Comparison of ENCODE assay signal across 35 cellular contexts in the genomic region with DNA sequence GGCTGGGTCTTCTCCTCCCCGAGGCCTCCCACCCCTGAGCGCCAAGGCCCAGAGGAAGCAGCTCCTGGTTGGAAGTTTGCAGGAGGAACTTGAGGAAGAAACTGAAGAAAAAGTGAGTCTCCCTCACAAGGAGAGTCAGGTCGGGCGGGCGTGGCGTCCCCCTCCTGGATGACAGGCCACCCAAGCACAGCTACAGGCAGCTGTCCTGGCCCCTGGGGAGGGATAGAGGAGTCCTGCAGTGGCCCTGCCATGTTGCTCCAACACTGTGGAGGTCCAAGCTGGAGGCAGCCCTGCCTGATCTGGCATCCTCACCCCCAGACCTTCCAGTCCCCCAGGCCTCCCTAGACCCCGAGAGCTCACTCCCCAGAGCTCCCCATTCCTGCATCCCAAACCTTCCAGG.
"Had no signal": no experiment of that assay in that cellular context is flagged by ENCODE, and none has a peak within 500 bp of the region (broad histone marks: within the 10 kb centered on the region; RNA-seq: fewer than 3 reads in every experiment).

No MANE protein-coding gene starts in this region.

- H3K9me3 ChIP-seq: Peyer's patch had no signal

- H3K27ac ChIP-seq: brain microvascular endothelial cell, cardiac muscle cell, KMS-11, Peyer's patch, VCaP had no signal

- H3K36me3 ChIP-seq: brain microvascular endothelial cell, cardiac muscle cell, Peyer's patch had no signal

- H3K4me1 ChIP-seq: Peyer's patch had no signal

- H3K27me3 ChIP-seq: brain microvascular endothelial cell, cardiac muscle cell, Peyer's patch had no signal

- H3K4me3 ChIP-seq: cardiac muscle cell, Peyer's patch had no signal

- DNase-seq: activated B cell treated with CpG ODN at 0.5 μM for 24 hours; activated CD4-positive, alpha-beta memory T cell treated with anti-CD3 and anti-CD28 coated beads for 36 hours; activated CD4-positive, alpha-beta T cell treated with anti-CD3 and anti-CD28 coated beads for 4 hours; activated CD4-positive, alpha-beta T cell treated with anti-CD3 and anti-CD28 coated beads, Interleukin-2, amount 50 U/mL, for 1 hour; activated CD4-positive, CD25-positive, alpha-beta regulatory T cell treated with anti-CD3 and anti-CD28 coated beads, Interleukin-2, amount 50 U/mL, for 72 hours; activated CD8-positive, alpha-beta memory T cell treated with anti-CD3 and anti-CD28 coated beads, Interleukin-2, amount 50 U/mL, for 4 hours; activated gamma-delta T cell treated with Interleukin-2 at 50 U/mL for 16 hours; activated naive CD4-positive, alpha-beta T cell treated with anti-CD3 and anti-CD28 coated beads for 36 hours; activated naive CD8-positive, alpha-beta T cell treated with anti-CD3 and anti-CD28 coated beads for 36 hours; activated T-cell treated with anti-CD3 and anti-CD28 coated beads for 4 hours; activated T-cell treated with anti-CD3 and anti-CD28 coated beads, Interleukin-2, amount 50 U/mL, for 4 hours; amniotic stem cell; brain microvascular endothelial cell; MM.1S; MV-4-11; NCI-H1092; NCI-H1436 treated with DMSO at 0.1 percent for 48 hours; NCI-H1694 treated with DMSO at 0.1 percent for 48 hours; NCI-H2029; NCI-H2107; NCI-H2171; NCI-H510A; NCI-H526; NCI-H748 treated with DMSO at 0.1 percent for 48 hours; NK-92 treated with Interleukin-12 subunit alpha and Interleukin-12 subunit beta, amount 100 ng/mL, for 24 hours; PC-3; Peyer's patch; RPMI8226; SW 1271; T-helper 1 cell; T-helper 2 cell; T-helper 9 cell had no signal

- ATAC-seq: activated T-cell treated with anti-CD3 and anti-CD28 coated beads, Interleukin-2, amount 50 U/mL, for 4 hours; PC-3 had no signal
